Comparison of ENCODE assay signal across 26 cellular contexts in the genomic region with DNA sequence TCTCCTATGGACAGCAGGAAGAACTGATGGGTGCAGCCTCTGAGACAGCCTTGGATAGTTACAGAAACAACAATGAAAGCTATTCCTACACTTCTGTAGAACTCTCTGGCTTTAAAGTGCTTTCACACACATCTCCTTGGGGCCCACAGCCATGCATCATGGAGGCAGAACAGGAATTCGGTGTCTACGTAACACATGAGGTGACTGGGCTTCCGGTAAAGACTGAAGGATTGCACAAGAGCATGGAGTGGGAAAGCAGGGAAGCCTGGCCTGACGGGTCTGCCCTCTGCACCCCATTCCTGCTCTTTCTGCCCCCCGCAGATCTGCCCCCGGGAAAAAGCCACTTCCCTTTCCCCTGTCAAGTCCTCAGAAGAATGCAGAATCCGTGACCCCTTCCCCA.
DNase-seq lines count a peak whose midpoint lies in the region; ATAC-seq, FAIRE-seq and TF ChIP-seq lines count a peak whose summit lies in the region.
"Had no signal": no experiment of that assay in that cellular context is flagged by ENCODE, and none has a peak within 500 bp of the region (broad histone marks: within the 10 kb centered on the region; RNA-seq: fewer than 3 reads in every experiment).

No MANE protein-coding gene starts in this region.

- ATAC-seq in GM23338, result no peak
- ATAC-seq in heart right ventricle, result no peak
- ATAC-seq in gastroesophageal sphincter, result no peak
- ATAC-seq: SK-N-SH treated with all-trans-retinoic acid at 6 μM for 48 hours had no signal

- no peak overlapping the region for H3K27ac Mint-ChIP-seq in GM23338
- H3K27ac Mint-ChIP-seq: CD4-positive, alpha-beta T cell; HFFc6 had no signal

- H4K12ac ChIP-seq in trophoblast cell (ENCODE audit: low read depth, low read length), result no peak overlapping the region

- no peak overlapping the region for H3K18ac ChIP-seq in trophoblast cell (ENCODE audit: low read length)

- DNase-seq in GM23338 (ENCODE audit: low spot score) (no peak), UCSD-AML1 (lab: John Stamatoyannopoulos, UW; ENCODE audit: unreplicated experiment) (peak; percentile 23), endothelial cell of umbilical vein (ENCODE audit: low read depth, low spot score) (no peak), trophoblast cell (peak; percentile 14 to 56), heart right ventricle (no peak), T-helper 9 cell (no peak), glomerular visceral epithelial cell (ENCODE audit: extremely low spot score) (no peak)
- DNase-seq: Caco-2; CD4-positive, alpha-beta T cell; DMS 273 treated with DMSO at 0.1 percent for 48 hours; DMS79 treated with DMSO at 0.1 percent for 48 hours; H7; HFFc6; KG1; NCI-H1092 treated with DMSO at 0.1 percent for 48 hours; NCI-H1436 treated with DMSO at 0.1 percent for 48 hours; NCI-H1930; NCI-H2227 treated with DMSO at 0.1 percent for 48 hours; NCI-H510A; PC-9 had no signal

- no peaks in the 10 kb centered on the region for H3K79me1 ChIP-seq in trophoblast cell (ENCODE audit: low read length)

- H4K91ac ChIP-seq in trophoblast cell (ENCODE audit: low read depth, low read length), result no peak overlapping the region

- BruUV-seq in endothelial cell of umbilical vein (replicated peaks; lab: Mats Ljungman, UMichigan), result no TSS peak

- TF ChIP-seq POLR2A in endothelial cell of umbilical vein (IDR thresholded peaks at IDR 0.05; ENCODE audit: low read depth, low read length) (no peak), gastroesophageal sphincter (IDR thresholded peaks at IDR 0.05) (no peak)

- no peaks in the 10 kb centered on the region for H3K4me1 ChIP-seq in GM23338 (ENCODE audit: insufficient read depth)
- no peaks in the 10 kb centered on the region for H3K4me1 ChIP-seq in endothelial cell of umbilical vein (ENCODE audit: control insufficient read depth, extremely low read depth, insufficient read depth, low read length)
- H3K4me1 ChIP-seq in trophoblast cell (ENCODE audit: control insufficient read depth in 1 of 2, insufficient read depth in 2 of 2, low read length in 2 of 2), result peaks cover 4 to 6% of the 10 kb centered on the region in 2 experiments
- H3K4me1 ChIP-seq in heart right ventricle, result no peaks in the 10 kb centered on the region
- H3K4me1 ChIP-seq in gastroesophageal sphincter, result no peaks in the 10 kb centered on the region
- H3K4me1 ChIP-seq: BLaER1, Caco-2 had no signal

- H3F3A ChIP-seq in GM23338 (replicated peaks; ENCODE audit: low read depth), result no peaks in the 10 kb centered on the region

- H3K27ac ChIP-seq in GM23338 (ENCODE audit: low read depth) (no peak overlapping the region), endothelial cell of umbilical vein (ENCODE audit: insufficient read depth, low read depth, low read length) (peak overlapping the region; percentile 33), trophoblast cell (ENCODE audit: low read depth, low read length) (no peak overlapping the region), heart right ventricle (no peak overlapping the region), gastroesophageal sphincter (no peak overlapping the region)
- H3K27ac ChIP-seq: BLaER1, HL-60, PC-9, RWPE1 had no signal

- TF ChIP-seq CTCF in GM23338 (conservative IDR thresholded peaks at IDR 0.05; ENCODE audit: low read depth in 2 of 2) (no peak), endothelial cell of umbilical vein (IDR thresholded peaks at IDR 0.05; ENCODE audit: extremely low read depth in 1 of 2, insufficient read depth in 1 of 2, low read depth in 1 of 2, low read length in 2 of 2) (no peak), heart right ventricle (IDR thresholded peaks at IDR 0.05) (no peak), gastroesophageal sphincter (IDR thresholded peaks at IDR 0.05) (no peak)

- no peaks in the 10 kb centered on the region for H3K36me3 Mint-ChIP-seq in GM23338 (ENCODE audit: low read depth)

- no peak overlapping the region for H2BK5ac ChIP-seq in trophoblast cell (ENCODE audit: low read depth, low read length, poor library complexity)

- no peak for TF ChIP-seq EP300 in gastroesophageal sphincter (IDR thresholded peaks at IDR 0.05)

- POLR2A ChIA-PET in endothelial cell of umbilical vein (lab: Charles Lee), result interaction anchor here (0.6 kb wide), 1 partner anchor 178 kb away, joined by 3 read pairs; no protein-coding TSS in a partner anchor

- no peaks in the 10 kb centered on the region for H3K9me1 ChIP-seq in endothelial cell of umbilical vein (replicated peaks; ENCODE audit: control insufficient read depth, extremely low read depth, insufficient read depth, low read length)

- CTCF ChIA-PET in endothelial cell of umbilical vein (lab: Charles Lee), result interaction anchor here (1.1 to 1.2 kb wide), 2 partner anchors 54 to 243 kb away, joined by 3 to 5 read pairs; no protein-coding TSS in a partner anchor

- no peak overlapping the region for H3K4me3 Mint-ChIP-seq in GM23338
- H3K4me3 Mint-ChIP-seq: CD4-positive, alpha-beta T cell; HFFc6 had no signal

- H3K79me2 ChIP-seq in GM23338 (replicated peaks; ENCODE audit: insufficient read depth) (no peaks in the 10 kb centered on the region), endothelial cell of umbilical vein (ENCODE audit: control insufficient read depth, insufficient read depth, low read length) (peaks cover 5% of the 10 kb centered on the region), trophoblast cell (ENCODE audit: control insufficient read depth, insufficient read depth, low read length, poor library complexity) (no peaks in the 10 kb centered on the region)

- no peak overlapping the region for H3K23ac ChIP-seq in trophoblast cell (ENCODE audit: low read length)

- peak overlapping the region; percentile 32; the same call in 1 of the 2 replicates for H2AFZ ChIP-seq in GM23338
- no peak overlapping the region for H2AFZ ChIP-seq in endothelial cell of umbilical vein (ENCODE audit: low read depth, low read length)
- no peak overlapping the region for H2AFZ ChIP-seq in trophoblast cell (ENCODE audit: insufficient read depth, low read length, poor library complexity)
- H2AFZ ChIP-seq: PC-9 had no signal

- no peak overlapping the region for H3K9ac ChIP-seq in endothelial cell of umbilical vein (replicated peaks; ENCODE audit: extremely low read depth, insufficient read depth, low read length)
- H3K9ac ChIP-seq in trophoblast cell (ENCODE audit: low read length), result no peak overlapping the region
- H3K9ac ChIP-seq: BLaER1 had no signal

- H3K27me3 ChIP-seq in GM23338 (ENCODE audit: insufficient read depth) (no peaks in the 10 kb centered on the region), endothelial cell of umbilical vein (ENCODE audit: control insufficient read depth in 2 of 2, insufficient read depth in 2 of 2, low read length in 2 of 2) (no peaks in the 10 kb centered on the region), trophoblast cell (ENCODE audit: insufficient read depth, low read length) (no peaks in the 10 kb centered on the region), heart right ventricle (no peaks in the 10 kb centered on the region), gastroesophageal sphincter (no peaks in the 10 kb centered on the region)
- H3K27me3 ChIP-seq: BLaER1 had no signal

- H3K9me3 ChIP-seq in endothelial cell of umbilical vein (replicated peaks; ENCODE audit: control insufficient read depth, insufficient read depth, low read length) (no peaks in the 10 kb centered on the region), trophoblast cell (ENCODE audit: insufficient read depth, low read depth, low read length) (peaks cover 5% of the 10 kb centered on the region), heart right ventricle (no peaks in the 10 kb centered on the region), gastroesophageal sphincter (no peaks in the 10 kb centered on the region)
- H3K9me3 ChIP-seq: BLaER1, Caco-2 had no signal

- intact Hi-C loops in endothelial cell of umbilical vein (cut with micrococcal nuclease), result no loop called here
- intact Hi-C loops in heart right ventricle (cut with DNase I), result loop anchor here in 3 of 10 donors (2.0 to 10.0 kb wide), 2 partner anchors 47 to 53 kb away; no protein-coding TSS in a partner anchor

- H2BK120ac ChIP-seq in trophoblast cell (ENCODE audit: insufficient read depth, low read length, poor library complexity), result no peak overlapping the region

- no peak overlapping the region for H3K4me3 ChIP-seq in GM23338
- H3K4me3 ChIP-seq in endothelial cell of umbilical vein (replicated peaks in 1 of 3; ENCODE audit: insufficient read depth in 1 of 3, low read depth in 1 of 3, low read length in 3 of 3), result no peak overlapping the region
- no peak overlapping the region for H3K4me3 ChIP-seq in trophoblast cell (ENCODE audit: low read depth, low read length)
- no peak overlapping the region for H3K4me3 ChIP-seq in heart right ventricle
- no peak overlapping the region for H3K4me3 ChIP-seq in gastroesophageal sphincter
- H3K4me3 ChIP-seq: BLaER1, PC-9 had no signal

- FAIRE-seq in endothelial cell of umbilical vein (lab: Jason Lieb, UNC), result peak; percentile 56
- FAIRE-seq: GM12891 had no signal

- H3K36me3 ChIP-seq in GM23338 (ENCODE audit: insufficient read depth) (no peaks in the 10 kb centered on the region), endothelial cell of umbilical vein (ENCODE audit: control insufficient read depth in 2 of 2, extremely low read depth in 1 of 2, insufficient read depth in 2 of 2, low read length in 2 of 2) (peaks cover 73 to 87% of the 10 kb centered on the region in 2 experiments), trophoblast cell (ENCODE audit: control insufficient read depth in 1 of 2, insufficient read depth in 2 of 2, low read length in 2 of 2) (no peaks in the 10 kb centered on the region), heart right ventricle (peaks cover 0 to 97% (median 0%) of the 10 kb centered on the region in 9 donors), gastroesophageal sphincter (peaks cover 0 to 5% of the 10 kb centered on the region in 2 donors)
- H3K36me3 ChIP-seq: BLaER1 had no signal

- dilution Hi-C loops in endothelial cell of umbilical vein (cut with MboI; ENCODE audit: extremely low pct_ligation_motif_present, low sequenced_read_pairs), result no loop called here

- peaks cover 5% of the 10 kb centered on the region for H3K27me3 Mint-ChIP-seq in GM23338 (ENCODE audit: insufficient read depth, low read depth, poor library complexity)

- H3K4me1 Mint-ChIP-seq in GM23338, result peaks cover 19% of the 10 kb centered on the region

- no peak overlapping the region for H2AK5ac ChIP-seq in trophoblast cell (ENCODE audit: low read length)

- H3K4me2 ChIP-seq in GM23338 (no peak overlapping the region), endothelial cell of umbilical vein (ENCODE audit: insufficient read depth, low read length) (no peak overlapping the region), trophoblast cell (ENCODE audit: low read length) (no peak overlapping the region)
- H3K4me2 ChIP-seq: BLaER1, PC-9 had no signal

- no peaks in the 10 kb centered on the region for H3K9me3 Mint-ChIP-seq in GM23338
- H3K9me3 Mint-ChIP-seq: CD4-positive, alpha-beta T cell; HFFc6 had no signal

- H3K4ac ChIP-seq in trophoblast cell (ENCODE audit: low read depth, low read length), result no peak overlapping the region

- no peak overlapping the region for H4K8ac ChIP-seq in trophoblast cell (ENCODE audit: low read depth, low read length)

- H4K20me1 ChIP-seq in GM23338 (replicated peaks; ENCODE audit: insufficient read depth) (no peaks in the 10 kb centered on the region), endothelial cell of umbilical vein (replicated peaks; ENCODE audit: control insufficient read depth, extremely low read depth, insufficient read depth, low read length) (peaks cover 2% of the 10 kb centered on the region)
- H4K20me1 ChIP-seq: BLaER1 had no signal

- no peaks in the 10 kb centered on the region for H3K9me2 ChIP-seq in GM23338 (ENCODE audit: insufficient read depth)

- WGBS in trophoblast cell (ENCODE audit: extremely low coverage, insufficient coverage, insufficient read length), result no CpG with 5 or more reads among the region's 7 CpGs
- WGBS in heart right ventricle, 2 donors, result 73 to 84% methylated on average over 7 of the region's 7 CpGs
- 72 to 81% methylated on average over 2 to 3 of the region's 7 CpGs for WGBS in gastroesophageal sphincter (ENCODE audit: low coverage in 1 of 2), 2 donors

- no peak overlapping the region for H2BK12ac ChIP-seq in trophoblast cell (ENCODE audit: low read length)

- H3K14ac ChIP-seq in trophoblast cell (ENCODE audit: low read length), result no peak overlapping the region

Comparison
In these comparisons a context has a peak if more than half of its experiments do, and no peak if none do; other contexts are left out.
1. DNase-seq: peak in UCSD-AML1 (single experiment) and trophoblast cell (2 of 2); none in GM23338 (single experiment), endothelial cell of umbilical vein (single experiment), heart right ventricle (0 of 2), T-helper 9 cell (single experiment) and glomerular visceral epithelial cell (single experiment).